Comparison of ENCODE assay signal across 7 cellular contexts in genomic region chr3:182257361-182257760, GRCh38.
"Had no signal": no experiment of that assay in that cellular context is flagged by ENCODE, and none has a peak within 500 bp of the region (broad histone marks: within the 10 kb centered on the region; RNA-seq: fewer than 3 reads in every experiment).

No MANE protein-coding gene starts in this region.

- H3K27ac Mint-ChIP-seq: GM23338, H9 had no signal

- H3K4me3 ChIP-seq: GM23338 had no signal

- H3K4me2 ChIP-seq: GM23338 had no signal

- H3K9me3 Mint-ChIP-seq: GM23338, H9 had no signal

- ATAC-seq: GM23338 had no signal

- FAIRE-seq: H1, H54, HTR-8/SVneo had no signal

- H2AFZ ChIP-seq: GM23338 had no signal

- H3K4me3 Mint-ChIP-seq: GM23338, H9 had no signal

- DNase-seq: H9, HCEC 1CT, IMR-90 had no signal
